In genomic region chr3:38925351-38925750, GRCh38 we compare ENCODE assay signal across 8 cellular contexts.
"Had no signal": no experiment of that assay in that cellular context is flagged by ENCODE, and none has a peak within 500 bp of the region (broad histone marks: within the 10 kb centered on the region; RNA-seq: fewer than 3 reads in every experiment).

No MANE protein-coding gene starts in this region.

- DNase-seq: H9, HCEC 1CT, KBM-7 had no signal

- ATAC-seq: GM23338, HepG2 had no signal

- FAIRE-seq: H1, H54, HepG2 had no signal

- H3K4me3 ChIP-seq: GM23338 had no signal

- H3K27ac ChIP-seq: HL-60 had no signal
